Comparison of ENCODE assay signal across 20 cellular contexts in the genomic region with DNA sequence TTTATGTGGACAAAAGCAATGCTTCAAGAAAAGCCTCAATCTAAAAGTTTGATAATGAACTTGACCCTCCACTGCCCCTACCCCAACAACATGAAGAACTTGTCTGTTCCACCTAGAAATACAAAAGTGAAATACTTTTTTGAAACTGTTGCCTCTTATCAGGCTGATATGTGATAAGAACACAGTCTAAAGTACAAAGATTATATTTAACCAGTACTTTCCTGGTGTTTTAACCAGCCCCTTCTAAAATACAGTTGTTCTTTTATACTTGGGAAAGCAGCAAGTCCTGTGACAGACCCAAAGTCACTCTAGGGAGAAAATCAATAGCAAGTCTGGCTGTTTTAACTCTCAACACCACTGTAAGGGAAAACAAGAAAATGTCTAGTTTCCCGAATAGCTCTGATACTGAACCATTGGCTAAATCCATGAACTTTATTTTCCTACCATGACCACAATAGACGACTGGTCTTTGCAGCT. TPM values are rescaled to one million over a fixed set of nuclear protein-coding genes. Genes with fewer than 3 reads are reported as not detected.
DNase-seq lines count a peak whose midpoint lies in the region; ATAC-seq and TF ChIP-seq lines count a peak whose summit lies in the region.
"Had no signal": no experiment of that assay in that cellular context is flagged by ENCODE, and none has a peak within 500 bp of the region (broad histone marks: within the 10 kb centered on the region; RNA-seq: fewer than 3 reads in every experiment).

No MANE protein-coding gene starts in this region.

- ATAC-seq in psoas muscle (no peak), HG03565 (IDR thresholded peaks at IDR 0.05; ENCODE audit: unreplicated experiment) (no peak)
- ATAC-seq: Right ventricle myocardium inferior had no signal

- H3K27ac ChIP-seq in Peyer's patch = peak overlapping the region in 3 of 4 donors; percentile 2 to 59 (median 57)
- H3K27ac ChIP-seq in liver (ENCODE audit: low read depth in 1 of 2, low read length in 2 of 2) = peak overlapping the region; percentile 61 to 71
- peak overlapping the region; percentile 92 for H3K27ac ChIP-seq in psoas muscle
- H3K27ac ChIP-seq: KMS-11 had no signal

- peak overlapping the region in 1 of 2 donors; percentile 16 for H3K9ac ChIP-seq in liver (ENCODE audit: low read depth in 1 of 2, low read length in 2 of 2)
- H3K9ac ChIP-seq: KMS-11 had no signal

- peak overlapping the region; percentile 39 for H3K27ac Mint-ChIP-seq in Calu3 (ENCODE audit: unreplicated experiment)
- H3K27ac Mint-ChIP-seq: CD14-positive monocyte, HFFc6 had no signal

- no peak for TF ChIP-seq POLR2A in Peyer's patch (IDR thresholded peaks at IDR 0.05)

- no TSS peak for BruUV-seq in Calu3 (replicated peaks; lab: Mats Ljungman, UMichigan)

- no peaks in the 10 kb centered on the region for H3K27me3 Mint-ChIP-seq in Calu3 (ENCODE audit: unreplicated experiment)

- peak overlapping the region; percentile 19 for H3K4me3 Mint-ChIP-seq in Calu3 (ENCODE audit: low read depth, unreplicated experiment)
- H3K4me3 Mint-ChIP-seq: CD14-positive monocyte, HFFc6 had no signal

- no peaks in the 10 kb centered on the region for H3K9me3 ChIP-seq in Peyer's patch
- no peaks in the 10 kb centered on the region for H3K9me3 ChIP-seq in liver (ENCODE audit: control insufficient read depth in 4 of 4, low read length in 3 of 4)
- no peaks in the 10 kb centered on the region for H3K9me3 ChIP-seq in psoas muscle

- TF ChIP-seq CTCF in Calu3 (IDR thresholded peaks at IDR 0.05; ENCODE audit: unreplicated experiment) (no peak), Peyer's patch (IDR thresholded peaks at IDR 0.05) (no peak), liver (IDR thresholded peaks at IDR 0.05; ENCODE audit: low read depth, low read length, missing input control) (no peak), psoas muscle (IDR thresholded peaks at IDR 0.05) (no peak), GM10266 (IDR thresholded peaks at IDR 0.05; ENCODE audit: control insufficient read depth, insufficient read depth, low read depth, missing control alignments) (no peak)

- DNase-seq in Calu3 (no peak), Peyer's patch (no peak), psoas muscle (no peak), GM10266 (ENCODE audit: extremely low spot score) (no peak), OCI-M1 (lab: John Stamatoyannopoulos, UW) (no peak), DMS114 treated with DMSO at 0.1 percent for 48 hours (lab: John Stamatoyannopoulos, UW; ENCODE audit: unreplicated experiment) (no peak)
- DNase-seq: ACHN, AML-193, EL, HFFc6, NCI-H1092 treated with DMSO at 0.1 percent for 48 hours, NCI-H2081 treated with DMSO at 0.1 percent for 48 hours, NCI-H510A treated with DMSO at 0.1 percent for 48 hours had no signal

- H3K9me3 Mint-ChIP-seq in Calu3 (ENCODE audit: low read depth, unreplicated experiment) = no peaks in the 10 kb centered on the region
- H3K9me3 Mint-ChIP-seq: CD14-positive monocyte, HFFc6 had no signal

- H3K27me3 ChIP-seq in Peyer's patch (no peaks in the 10 kb centered on the region), liver (ENCODE audit: control insufficient read depth in 4 of 4, insufficient read depth in 4 of 4, low read length in 3 of 4) (no peaks in the 10 kb centered on the region), psoas muscle (ENCODE audit: insufficient read depth in 3 of 3, low read length in 2 of 3) (no peaks in the 10 kb centered on the region)

- peak in 1 of 2 donors; percentile 36 for TF ChIP-seq RAD21 in liver (IDR thresholded peaks at IDR 0.05)

- H3K36me3 Mint-ChIP-seq in Calu3 (ENCODE audit: insufficient read depth, unreplicated experiment) = peaks cover 19% of the 10 kb centered on the region

- CTCF ChIA-PET in Calu3 (lab: Charles Lee) = interaction anchor here (0.7 to 1.2 kb wide), 5 partner anchors 25 to 1203 kb away, joined by 3 to 7 read pairs (median 4); a partner anchor contains a TSS

- intact Hi-C loops in Calu3 (cut with micrococcal nuclease; ENCODE audit: unreplicated experiment) (loop anchor here (1.0 to 5.0 kb wide), 5 partner anchors 26 to 738 kb away; a partner anchor contains a TSS), psoas muscle (cut with DNase I) (loop anchor here (5.0 to 10.0 kb wide), 3 partner anchors 38 to 61 kb away; no protein-coding TSS in a partner anchor)

- WGBS in liver = 33% methylated on average over 2 of the region's 2 CpGs
- 73 to 82% (median 79%) methylated on average over 2 of the region's 2 CpGs for WGBS in psoas muscle, 3 donors

- H3K4me3 ChIP-seq in Peyer's patch = peak overlapping the region in 1 of 4 donors; percentile 9
- H3K4me3 ChIP-seq in liver (ENCODE audit: low read depth in 1 of 3, low read length in 3 of 3) = no peak overlapping the region
- no peak overlapping the region for H3K4me3 ChIP-seq in psoas muscle

- H3K4me1 Mint-ChIP-seq in Calu3 (ENCODE audit: low read depth, unreplicated experiment) = peaks cover 48% of the 10 kb centered on the region

- H3K36me3 ChIP-seq in Peyer's patch = peaks cover 0 to 10% (median 0%) of the 10 kb centered on the region in 3 donors
- H3K36me3 ChIP-seq in liver (ENCODE audit: control insufficient read depth in 4 of 4, insufficient read depth in 3 of 4, low read depth in 1 of 4, low read length in 3 of 4) = peaks cover 0 to 10% (median 6%) of the 10 kb centered on the region in 4 donors
- H3K36me3 ChIP-seq in psoas muscle (ENCODE audit: insufficient read depth in 1 of 2, low read depth in 1 of 2) = peaks cover 2 to 92% of the 10 kb centered on the region in 2 donors

- H3K4me1 ChIP-seq in Peyer's patch (peaks cover 0 to 21% (median 0%) of the 10 kb centered on the region in 4 donors), liver (ENCODE audit: control insufficient read depth in 4 of 4, insufficient read depth in 4 of 4, low read length in 3 of 4) (peaks cover 5 to 37% (median 31%) of the 10 kb centered on the region in 4 donors), psoas muscle (peaks cover 39% of the 10 kb centered on the region)

TF ChIP-seq in liver, 16 proteins besides CTCF, POLR2A, EP300 and RAD21 (continues in another document):
- TF ChIP-seq HNF4G (IDR thresholded peaks at IDR 0.05) (peak; percentile 80), FOXA1 (IDR thresholded peaks at IDR 0.05) (no peak), SP1 (IDR thresholded peaks at IDR 0.05) (peak; percentile 77), TAF1 (conservative IDR thresholded peaks at IDR 0.05) (no peak), YY1 (IDR thresholded peaks at IDR 0.05) (no peak), JUND (IDR thresholded peaks at IDR 0.05) (peak; percentile 49 to 58), FOXA2 (IDR thresholded peaks at IDR 0.05) (no peak), EGR1 (IDR thresholded peaks at IDR 0.05; ENCODE audit: low read depth in 2 of 2) (no peak), GABPA (IDR thresholded peaks at IDR 0.05 in 1 of 2, conservative IDR thresholded peaks at IDR 0.05 in 1 of 2) (no peak), HNF4A (conservative IDR thresholded peaks at IDR 0.05) (peak; percentile 84 to 90), NR2F2 (IDR thresholded peaks at IDR 0.05) (no peak)
- TF ChIP-seq, protein P1, sequence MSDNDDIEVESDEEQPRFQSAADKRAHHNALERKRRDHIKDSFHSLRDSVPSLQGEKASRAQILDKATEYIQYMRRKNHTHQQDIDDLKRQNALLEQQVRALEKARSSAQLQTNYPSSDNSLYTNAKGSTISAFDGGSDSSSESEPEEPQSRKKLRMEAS (IDR thresholded peaks at IDR 0.05) = peak; percentile 30
- TF ChIP-seq, protein P2, sequence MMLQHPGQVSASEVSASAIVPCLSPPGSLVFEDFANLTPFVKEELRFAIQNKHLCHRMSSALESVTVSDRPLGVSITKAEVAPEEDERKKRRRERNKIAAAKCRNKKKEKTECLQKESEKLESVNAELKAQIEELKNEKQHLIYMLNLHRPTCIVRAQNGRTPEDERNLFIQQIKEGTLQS (IDR thresholded peaks at IDR 0.05) = no peak
- TF ChIP-seq, protein P3, sequence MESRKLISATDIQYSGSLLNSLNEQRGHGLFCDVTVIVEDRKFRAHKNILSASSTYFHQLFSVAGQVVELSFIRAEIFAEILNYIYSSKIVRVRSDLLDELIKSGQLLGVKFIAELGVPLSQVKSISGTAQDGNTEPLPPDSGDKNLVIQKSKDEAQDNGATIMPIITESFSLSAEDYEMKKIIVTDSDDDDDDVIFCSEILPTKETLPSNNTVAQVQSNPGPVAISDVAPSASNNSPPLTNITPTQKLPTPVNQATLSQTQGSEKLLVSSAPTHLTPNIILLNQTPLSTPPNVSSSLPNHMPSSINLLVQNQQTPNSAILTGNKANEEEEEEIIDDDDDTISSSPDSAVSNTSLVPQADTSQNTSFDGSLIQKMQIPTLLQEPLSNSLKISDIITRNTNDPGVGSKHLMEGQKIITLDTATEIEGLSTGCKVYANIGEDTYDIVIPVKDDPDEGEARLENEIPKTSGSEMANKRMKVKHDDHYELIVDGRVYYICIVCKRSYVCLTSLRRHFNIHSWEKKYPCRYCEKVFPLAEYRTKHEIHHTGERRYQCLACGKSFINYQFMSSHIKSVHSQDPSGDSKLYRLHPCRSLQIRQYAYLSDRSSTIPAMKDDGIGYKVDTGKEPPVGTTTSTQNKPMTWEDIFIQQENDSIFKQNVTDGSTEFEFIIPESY (IDR thresholded peaks at IDR 0.05) = no peak

RNA-seq across cellular contexts. Expression of a gene that starts 6.6 kb away (rescaled TPM):
- total RNA-seq in Calu3 (2022) (33.2 and 37.7 TPM in 2 replicates), Peyer's patch (10 to 100 TPM; 33.3 to 49.5 (median 39.6) TPM), liver (10 to 100 TPM; 20.1 to 25.1 TPM), psoas muscle (10 to 100 TPM; 13.5 to 23.4 (median 16.6) TPM)
- polyA plus RNA-seq in liver (10 to 100 TPM; 20.9 to 28.6 TPM), psoas muscle (10 to 100 TPM; 24.6 to 74.6 (median 52.3) TPM)

RNA-seq across cellular contexts. Expression of a gene that starts 7.2 kb away (rescaled TPM):
- 22.9 and 23.7 TPM in 2 replicates for total RNA-seq in Calu3 (2022)
- total RNA-seq in Peyer's patch = 10 to 100 TPM; 22.9 to 27.5 (median 23.4) TPM
- total RNA-seq in liver = 10 to 100 TPM; 15.1 to 28.4 TPM
- polyA plus RNA-seq in liver = 1 to 10 TPM; 2.2 to 5.1 TPM
- total RNA-seq in psoas muscle = 10 to 100 TPM; 11.8 to 14.1 (median 13.0) TPM
- polyA plus RNA-seq in psoas muscle = 10 to 100 TPM in 2 of 3 donors, 1 to 10 TPM in 1; 2.7 to 14.2 (median 10.4) TPM

RNA-seq across cellular contexts. Expression of a gene that starts 12.6 kb away (rescaled TPM):
- total RNA-seq in Calu3 (2022) (not detected in 2 replicates), Peyer's patch (1 to 10 TPM in 1 of 4 donors, not detected in 3; 1.1 TPM), liver (1 to 10 TPM in 1 of 2 donors, not detected in 1; 1.6 TPM), psoas muscle (100 to 1,000 TPM; 135 to 511 (median 272) TPM)
- polyA plus RNA-seq in liver (1 to 10 TPM in 1 of 2 donors, not detected in 1; 2.3 TPM), psoas muscle (100 to 1,000 TPM in 1 of 3 donors, 10 to 100 TPM in 2; 16.4 to 141 (median 80.7) TPM)
- total RNA-seq: H1, HFFc6, M059J had no signal
- polyA plus RNA-seq: H1 had no signal

RNA-seq across cellular contexts. Expression of a gene that starts 23.3 kb away (rescaled TPM):
- total RNA-seq in Calu3 (2022) = not detected in 2 replicates
- total RNA-seq in Peyer's patch = not detected
- 10 to 100 TPM in 1 of 2 donors, under 1 TPM in 1; 0.25 to 64.9 TPM for total RNA-seq in liver
- polyA plus RNA-seq in liver = under 1 TPM; 0.39 to 0.46 TPM
- under 1 TPM in 1 of 4 donors, not detected in 3; 0.27 TPM for total RNA-seq in psoas muscle
- polyA plus RNA-seq in psoas muscle = not detected
- total RNA-seq: H1, HFFc6, M059J, Right ventricle myocardium inferior had no signal
- polyA plus RNA-seq: CD14-positive monocyte, H1 had no signal

RNA-seq across cellular contexts. Expression of a gene that starts 26.6 kb away (rescaled TPM):
- total RNA-seq in Calu3 (2022) = 10.6 and 15.9 TPM in 2 replicates
- 10 to 100 TPM in 3 of 4 donors, 1 to 10 TPM in 1; 8.3 to 34.6 (median 28.4) TPM for total RNA-seq in Peyer's patch
- total RNA-seq in liver = 10 to 100 TPM; 16.2 to 41.9 TPM
- polyA plus RNA-seq in liver = 10 to 100 TPM in 1 of 2 donors, 1 to 10 TPM in 1; 4.7 to 18.2 TPM
- total RNA-seq in psoas muscle = under 1 TPM; 0.14 to 0.43 (median 0.28) TPM
- polyA plus RNA-seq in psoas muscle = under 1 TPM; 0.18 to 0.90 (median 0.33) TPM
- total RNA-seq: HFFc6 had no signal

Comparison
In these comparisons a context has a peak if more than half of its experiments do, and no peak if none do; other contexts are left out.
1. RNA of a gene that starts 12.6 kb away (total RNA-seq): 135 to 511 TPM in psoas muscle; 1.6 TPM in liver, not detected in Calu3 and 1.1 TPM in Peyer's patch; every median in the first group is over 10 times any median in the second.
2. Peak in every context shown above with its lines, with median percentiles within 50 percentile points of each other: H3K27ac ChIP-seq.